16 cellular contexts compared by ENCODE assay signal in genomic region chrX:32514986-32515385, GRCh38.
A peak's percentile ranks its signal among the peaks of the same experiment; 100 is the strongest.
DNase-seq lines count a peak whose midpoint lies in the region; ATAC-seq and TF ChIP-seq lines count a peak whose summit lies in the region.
"Had no signal": no experiment of that assay in that cellular context is flagged by ENCODE, and none has a peak within 500 bp of the region (broad histone marks: within the 10 kb centered on the region; RNA-seq: fewer than 3 reads in every experiment).

No MANE protein-coding gene starts in this region.

- H3K4me3 ChIP-seq in right lobe of liver, result no peak overlapping the region
- H3K4me3 ChIP-seq: heart right ventricle, right atrium auricular region had no signal

- H3K9me3 ChIP-seq in right lobe of liver, result no peaks in the 10 kb centered on the region
- H3K9me3 ChIP-seq: heart right ventricle, right atrium auricular region had no signal

- H3K36me3 Mint-ChIP-seq in stimulated activated effector memory CD8-positive, alpha-beta T cell treated with anti-CD3 and anti-CD28 coated beads, Interleukin-12 subunit alpha, Interleukin-12 subunit beta, amount 100 ng/mL, for 72 hours, result no peaks in the 10 kb centered on the region

- H3K36me3 ChIP-seq in right lobe of liver, result no peaks in the 10 kb centered on the region
- H3K36me3 ChIP-seq: heart right ventricle, right atrium auricular region had no signal

- no peak overlapping the region for H3K27ac ChIP-seq in right lobe of liver
- H3K27ac ChIP-seq: epithelial cell of prostate, heart right ventricle, right atrium auricular region had no signal

- intact Hi-C loops in right lobe of liver (cut with DNase I), result no loop called here

- 42% methylated on average over 5 of the region's 5 CpGs for WGBS in right lobe of liver (ENCODE audit: insufficient coverage, low coverage, low lambda C conversion rate, missing lambda C conversion rate)

- H3K4me1 Mint-ChIP-seq in stimulated activated effector memory CD8-positive, alpha-beta T cell treated with anti-CD3 and anti-CD28 coated beads, Interleukin-12 subunit alpha, Interleukin-12 subunit beta, amount 100 ng/mL, for 72 hours, result no peaks in the 10 kb centered on the region

- no peaks in the 10 kb centered on the region for H3K4me1 ChIP-seq in right lobe of liver
- H3K4me1 ChIP-seq: heart right ventricle, right atrium auricular region had no signal

- H3K9me3 Mint-ChIP-seq in stimulated activated effector memory CD8-positive, alpha-beta T cell treated with anti-CD3 and anti-CD28 coated beads, Interleukin-12 subunit alpha, Interleukin-12 subunit beta, amount 100 ng/mL, for 72 hours, result peaks cover 10% of the 10 kb centered on the region
- H3K9me3 Mint-ChIP-seq: activated B cell treated with CpG ODN at 0.5 μM for 24 hours had no signal

- no peaks in the 10 kb centered on the region for H3K27me3 ChIP-seq in right lobe of liver
- H3K27me3 ChIP-seq: heart right ventricle, right atrium auricular region had no signal

- H3K27ac Mint-ChIP-seq in stimulated activated effector memory CD8-positive, alpha-beta T cell treated with anti-CD3 and anti-CD28 coated beads, Interleukin-12 subunit alpha, Interleukin-12 subunit beta, amount 100 ng/mL, for 72 hours, result no peak overlapping the region
- H3K27ac Mint-ChIP-seq: activated B cell treated with CpG ODN at 0.5 μM for 24 hours; stimulated activated naive CD8-positive, alpha-beta T cell treated with anti-CD3 and anti-CD28 coated beads, Interleukin-15, Interleukin-2, amounts not matched to agents 100 ng/mL and 50 ng/mL, for 24 hours had no signal

- DNase-seq in amniotic stem cell (lab: John Stamatoyannopoulos, UW) (no peak), right lobe of liver (no peak)
- no peak for DNase-seq in stimulated activated effector memory CD8-positive, alpha-beta T cell treated with anti-CD3 and anti-CD28 coated beads, Interleukin-12 subunit alpha, Interleukin-12 subunit beta, amount 100 ng/mL, for 72 hours (ENCODE audit: low spot score in 2 of 2)
- DNase-seq in NK-92 treated with Interleukin-12 subunit alpha and Interleukin-12 subunit beta, amount 100 ng/mL, for 24 hours (lab: John Stamatoyannopoulos, UW), result no peak
- DNase-seq: activated B cell treated with CpG ODN at 0.5 μM for 24 hours, heart right ventricle, NCI-H1092, NCI-H2227 treated with DMSO at 0.1 percent for 48 hours had no signal

- no peak overlapping the region for H3K4me3 Mint-ChIP-seq in stimulated activated effector memory CD8-positive, alpha-beta T cell treated with anti-CD3 and anti-CD28 coated beads, Interleukin-12 subunit alpha, Interleukin-12 subunit beta, amount 100 ng/mL, for 72 hours
- H3K4me3 Mint-ChIP-seq: activated B cell treated with CpG ODN at 0.5 μM for 24 hours; stimulated activated naive CD8-positive, alpha-beta T cell treated with anti-CD3 and anti-CD28 coated beads, Interleukin-15, Interleukin-2, amounts not matched to agents 100 ng/mL and 50 ng/mL, for 24 hours had no signal

- ATAC-seq in GM18517 (IDR thresholded peaks at IDR 0.05; ENCODE audit: unreplicated experiment), result peak; percentile 82
- peak; percentile 84 for ATAC-seq in GM21367 (IDR thresholded peaks at IDR 0.05; ENCODE audit: unreplicated experiment)
- peak; percentile 99 for ATAC-seq in HG02884 (IDR thresholded peaks at IDR 0.05; ENCODE audit: unreplicated experiment)
- ATAC-seq in HG03460 (IDR thresholded peaks at IDR 0.05; ENCODE audit: unreplicated experiment), result peak; percentile 79
- no peak for ATAC-seq in right lobe of liver
- no peak for ATAC-seq in stimulated activated effector memory CD8-positive, alpha-beta T cell treated with anti-CD3 and anti-CD28 coated beads, Interleukin-12 subunit alpha, Interleukin-12 subunit beta, amount 100 ng/mL, for 72 hours
- ATAC-seq: heart right ventricle, left lobe of liver had no signal

- TF ChIP-seq CTCF in right lobe of liver (IDR thresholded peaks at IDR 0.05), result no peak

- no peak for TF ChIP-seq POLR2A in right lobe of liver (IDR thresholded peaks at IDR 0.05)

Comparison
In these comparisons a context has a peak if more than half of its experiments do, and no peak if none do; other contexts are left out.
1. ATAC-seq: peak in GM18517 (single experiment), GM21367 (single experiment), HG02884 (single experiment) and HG03460 (single experiment); none in right lobe of liver (0 of 4) and stimulated activated effector memory CD8-positive, alpha-beta T cell treated with anti-CD3 and anti-CD28 coated beads, Interleukin-12 subunit alpha, Interleukin-12 subunit beta, amount 100 ng/mL, for 72 hours (single experiment).